Comparison of ENCODE assay signal across 24 cellular contexts in genomic region chr6:24708612-24709011, GRCh38. TPM values are rescaled to one million over a fixed set of nuclear protein-coding genes. Genes with fewer than 3 reads are reported as not detected.
DNase-seq lines count a peak whose midpoint lies in the region; ATAC-seq, FAIRE-seq and TF ChIP-seq lines count a peak whose summit lies in the region.
"Had no signal": no experiment of that assay in that cellular context is flagged by ENCODE, and none has a peak within 500 bp of the region (broad histone marks: within the 10 kb centered on the region; RNA-seq: fewer than 3 reads in every experiment).

No MANE protein-coding gene starts in this region.

- no peaks in the 10 kb centered on the region for H3K9me3 ChIP-seq in K562 (replicated peaks; ENCODE audit: control insufficient read depth, insufficient read depth, low read depth, low read length)
- no peaks in the 10 kb centered on the region for H3K9me3 ChIP-seq in right cardiac atrium (ENCODE audit: control insufficient read depth, low read length)
- H3K9me3 ChIP-seq: BLaER1 treated with 17β-estradiol and CSF1 and Interleukin-3, amounts not matched to agents 10 nM and 100 nM; SJCRH30 had no signal

- DNase-seq in activated T-cell treated with anti-CD3 and anti-CD28 coated beads, Interleukin-2, amount 50 U/mL, for 24 hours, result no peak
- DNase-seq in activated T-cell treated with anti-CD3 and anti-CD28 coated beads, Interleukin-2, amount 50 U/mL, for 48 hours, result no peak
- DNase-seq in stimulated activated naive CD8-positive, alpha-beta T cell treated with anti-CD3 and anti-CD28 coated beads, Interleukin-15, Interleukin-2, amounts not matched to agents 100 U/mL and 50 U/mL, for 24 hours, result no peak
- DNase-seq in K562 (ENCODE audit: extremely low read depth in 1 of 4, low spot score in 3 of 4), result no peak
- DNase-seq in stimulated activated naive B cell treated with anti-CD40 and anti-IgM and Interleukin-4, amounts not matched to agents 10 μg/mL and 1 μg/mL and 100 μg/mL, for 72 hours, result no peak
- no peak for DNase-seq in right cardiac atrium
- DNase-seq: DMS79, Kasumi-1, MM.1S, NCI-H1092, NCI-H1436 treated with DMSO at 0.1 percent for 48 hours, NCI-H2029, NCI-H345, NCI-H526, PC-3, SJCRH30 had no signal

- no peaks in the 10 kb centered on the region; the same call in 1 of the 2 replicates for H4K20me1 ChIP-seq in K562 (replicated peaks; ENCODE audit: control insufficient read depth, insufficient read depth, low read length)

- CTCF ChIA-PET in K562 (lab: Yijun Ruan, JAX; ENCODE audit: low intra/inter-chr PET ratio), result no interaction called here

- H3K9ac ChIP-seq in K562 (ENCODE audit: insufficient read depth in 1 of 2, low read depth in 2 of 2, low read length in 2 of 2), result no peak overlapping the region
- H3K9ac ChIP-seq: BLaER1 treated with 17β-estradiol and CSF1 and Interleukin-3, amounts not matched to agents 10 nM and 100 nM had no signal

- in situ Hi-C loops in K562 (cut with MboI), result no loop called here

- H3K79me2 ChIP-seq in K562 (ENCODE audit: control insufficient read depth, insufficient read depth, low read length), result peaks cover 35% of the 10 kb centered on the region

- peak overlapping the region; percentile 81 for H3K27ac Mint-ChIP-seq in activated T-cell treated with anti-CD3 and anti-CD28 coated beads, Interleukin-2, amount 50 U/mL, for 24 hours
- H3K27ac Mint-ChIP-seq in stimulated activated naive CD8-positive, alpha-beta T cell treated with anti-CD3 and anti-CD28 coated beads, Interleukin-15, Interleukin-2, amounts not matched to agents 100 ng/mL and 50 ng/mL, for 24 hours, result peak overlapping the region; percentile 49
- H3K27ac Mint-ChIP-seq in stimulated activated naive B cell treated with anti-CD40 and anti-IgM and Interleukin-4, amounts not matched to agents 10 μg/mL and 1 μg/mL and 100 μg/mL, for 72 hours, result peak overlapping the region; percentile 14

- peaks cover 58% of the 10 kb centered on the region for H3K4me1 Mint-ChIP-seq in activated T-cell treated with anti-CD3 and anti-CD28 coated beads, Interleukin-2, amount 50 U/mL, for 24 hours (ENCODE audit: low read depth)
- H3K4me1 Mint-ChIP-seq in stimulated activated naive CD8-positive, alpha-beta T cell treated with anti-CD3 and anti-CD28 coated beads, Interleukin-15, Interleukin-2, amounts not matched to agents 100 ng/mL and 50 ng/mL, for 24 hours (ENCODE audit: low read depth), result peaks cover 48% of the 10 kb centered on the region
- H3K4me1 Mint-ChIP-seq in stimulated activated naive B cell treated with anti-CD40 and anti-IgM and Interleukin-4, amounts not matched to agents 10 μg/mL and 1 μg/mL and 100 μg/mL, for 72 hours, result peaks cover 18 to 42% of the 10 kb centered on the region in 2 donors

- H3K4me1 ChIP-seq in K562 (replicated peaks in 1 of 2; ENCODE audit: control insufficient read depth in 2 of 2, insufficient read depth in 2 of 2, low read length in 2 of 2), result no peaks in the 10 kb centered on the region
- no peaks in the 10 kb centered on the region for H3K4me1 ChIP-seq in right cardiac atrium (ENCODE audit: control insufficient read depth, insufficient read depth, low read length)
- H3K4me1 ChIP-seq: SJCRH30 had no signal

- intact Hi-C loops in K562 (cut with micrococcal nuclease) (no loop called here), right cardiac atrium (cut with DNase I) (no loop called here)

- no peaks in the 10 kb centered on the region for H3K27me3 Mint-ChIP-seq in activated T-cell treated with anti-CD3 and anti-CD28 coated beads, Interleukin-2, amount 50 U/mL, for 24 hours
- no peaks in the 10 kb centered on the region for H3K27me3 Mint-ChIP-seq in stimulated activated naive CD8-positive, alpha-beta T cell treated with anti-CD3 and anti-CD28 coated beads, Interleukin-15, Interleukin-2, amounts not matched to agents 100 ng/mL and 50 ng/mL, for 24 hours
- no peaks in the 10 kb centered on the region for H3K27me3 Mint-ChIP-seq in stimulated activated naive B cell treated with anti-CD40 and anti-IgM and Interleukin-4, amounts not matched to agents 10 μg/mL and 1 μg/mL and 100 μg/mL, for 72 hours
- H3K27me3 Mint-ChIP-seq: IgD-negative memory B cell had no signal

- H3K27ac ChIP-seq in K562 (ENCODE audit: extremely low read depth, low read depth, low read length) (no peak overlapping the region), right cardiac atrium (ENCODE audit: low read length) (no peak overlapping the region)
- H3K27ac ChIP-seq: BLaER1 treated with 17β-estradiol and CSF1 and Interleukin-3, amounts not matched to agents 10 nM and 100 nM; RWPE1; SJCRH30 had no signal

- BruUV-seq in K562 (replicated peaks; lab: Mats Ljungman, UMichigan), result no TSS peak

- H3K4me3 ChIP-seq in K562 (no peak overlapping the region), right cardiac atrium (ENCODE audit: low read length) (no peak overlapping the region)
- H3K4me3 ChIP-seq: BLaER1 treated with 17β-estradiol and CSF1 and Interleukin-3, amounts not matched to agents 10 nM and 100 nM; SJCRH30 had no signal

- POLR2A ChIA-PET in K562 (lab: Yijun Ruan, JAX), result interaction anchor here (0.6 to 2.6 kb wide), 4 partner anchors 9 to 13 kb away, joined by 3 to 45 read pairs (median 3); partner anchors contain the start of gene C6orf62

- H2AFZ ChIP-seq in K562 (ENCODE audit: low read depth, low read length), result no peak overlapping the region

- 74% methylated on average over 3 of the region's 3 CpGs for WGBS in K562 (ENCODE audit: insufficient coverage, low coverage, missing lambda C conversion rate)
- 80% methylated on average over 3 of the region's 3 CpGs for WGBS in right cardiac atrium

- no peak for TF ChIP-seq RAD21 in K562 (CRISPR knock-in tag; conservative IDR thresholded peaks at IDR 0.05 in 1 of 2, IDR thresholded peaks at IDR 0.05 in 1 of 2)

- no peak for ATAC-seq in stimulated activated naive CD8-positive, alpha-beta T cell treated with anti-CD3 and anti-CD28 coated beads, Interleukin-15, Interleukin-2, amounts not matched to agents 100 U/mL and 50 U/mL, for 24 hours
- no peak for ATAC-seq in K562
- no peak for ATAC-seq in stimulated activated naive B cell treated with anti-CD40 and anti-IgM and Interleukin-4, amounts not matched to agents 10 μg/mL and 1 μg/mL and 100 μg/mL, for 72 hours (replicated peaks)
- ATAC-seq in GM18867 (IDR thresholded peaks at IDR 0.05; ENCODE audit: unreplicated experiment), result no peak
- no peak for ATAC-seq in right cardiac atrium
- ATAC-seq: HCT116, PC-3 had no signal

- no peak for TF ChIP-seq CTCF in K562 (IDR thresholded peaks at IDR 0.05 in 2 of 3, conservative IDR thresholded peaks at IDR 0.05 in 1 of 3; ENCODE audit: insufficient read depth in 2 of 3, low read depth in 1 of 3, low read length in 3 of 3)

- no peaks in the 10 kb centered on the region for H3K9me1 ChIP-seq in K562 (ENCODE audit: control insufficient read depth, insufficient read depth, low read length)

- H3K36me3 Mint-ChIP-seq in activated T-cell treated with anti-CD3 and anti-CD28 coated beads, Interleukin-2, amount 50 U/mL, for 24 hours (ENCODE audit: low read depth), result peaks cover 97% of the 10 kb centered on the region
- peaks cover 89% of the 10 kb centered on the region for H3K36me3 Mint-ChIP-seq in stimulated activated naive CD8-positive, alpha-beta T cell treated with anti-CD3 and anti-CD28 coated beads, Interleukin-15, Interleukin-2, amounts not matched to agents 100 ng/mL and 50 ng/mL, for 24 hours (ENCODE audit: low read depth)
- peaks cover 46 to 58% of the 10 kb centered on the region in 2 donors for H3K36me3 Mint-ChIP-seq in stimulated activated naive B cell treated with anti-CD40 and anti-IgM and Interleukin-4, amounts not matched to agents 10 μg/mL and 1 μg/mL and 100 μg/mL, for 72 hours
- H3K36me3 Mint-ChIP-seq: IgD-negative memory B cell had no signal

- no peak for TF ChIP-seq POLR2A in K562 (conservative IDR thresholded peaks at IDR 0.05)

- no peak overlapping the region for H3K4me3 Mint-ChIP-seq in activated T-cell treated with anti-CD3 and anti-CD28 coated beads, Interleukin-2, amount 50 U/mL, for 24 hours
- H3K4me3 Mint-ChIP-seq in stimulated activated naive CD8-positive, alpha-beta T cell treated with anti-CD3 and anti-CD28 coated beads, Interleukin-15, Interleukin-2, amounts not matched to agents 100 ng/mL and 50 ng/mL, for 24 hours, result no peak overlapping the region
- H3K4me3 Mint-ChIP-seq in stimulated activated naive B cell treated with anti-CD40 and anti-IgM and Interleukin-4, amounts not matched to agents 10 μg/mL and 1 μg/mL and 100 μg/mL, for 72 hours, result no peak overlapping the region

- H3K27me3 ChIP-seq in K562 (ENCODE audit: control insufficient read depth in 2 of 2, insufficient read depth in 2 of 2, low read length in 2 of 2), result no peaks in the 10 kb centered on the region
- no peaks in the 10 kb centered on the region for H3K27me3 ChIP-seq in right cardiac atrium (ENCODE audit: control insufficient read depth, insufficient read depth)
- H3K27me3 ChIP-seq: BLaER1 treated with 17β-estradiol and CSF1 and Interleukin-3, amounts not matched to agents 10 nM and 100 nM; SJCRH30 had no signal

- H3K36me3 ChIP-seq in K562 (ENCODE audit: control insufficient read depth, insufficient read depth, low read length), result peaks cover 99% of the 10 kb centered on the region

- no peak for FAIRE-seq in K562 (lab: Jason Lieb, UNC)
- FAIRE-seq: A204.1, HTR-8/SVneo had no signal

- TF ChIP-seq EP300 in K562 (IDR thresholded peaks at IDR 0.05; ENCODE audit: low read length), result no peak

- no peak overlapping the region for H3K4me2 ChIP-seq in K562 (ENCODE audit: insufficient read depth, low read length)
- H3K4me2 ChIP-seq: BLaER1 treated with 17β-estradiol and CSF1 and Interleukin-3, amounts not matched to agents 10 nM and 100 nM had no signal

- no peaks in the 10 kb centered on the region for H3K9me3 Mint-ChIP-seq in activated T-cell treated with anti-CD3 and anti-CD28 coated beads, Interleukin-2, amount 50 U/mL, for 24 hours
- no peaks in the 10 kb centered on the region for H3K9me3 Mint-ChIP-seq in stimulated activated naive CD8-positive, alpha-beta T cell treated with anti-CD3 and anti-CD28 coated beads, Interleukin-15, Interleukin-2, amounts not matched to agents 100 ng/mL and 50 ng/mL, for 24 hours
- no peaks in the 10 kb centered on the region for H3K9me3 Mint-ChIP-seq in stimulated activated naive B cell treated with anti-CD40 and anti-IgM and Interleukin-4, amounts not matched to agents 10 μg/mL and 1 μg/mL and 100 μg/mL, for 72 hours
- H3K9me3 Mint-ChIP-seq: IgD-negative memory B cell had no signal

RNA-seq across cellular contexts. Expression of gene C6orf62, which starts 10.3 kb away (rescaled TPM):
- 43.5 and 83.8 TPM in 2 replicates for total RNA-seq in K562 (2011; cell fraction: chromatin; rRNA removed; ENCODE audit: low replicate concordance)
- 36.7 and 38.0 TPM in 2 replicates for total RNA-seq in K562 (2011; cell fraction: nucleolus; rRNA removed)
- total RNA-seq in K562 (2011; cell fraction: nucleoplasm; rRNA removed), result 66.0 and 93.1 TPM in 2 replicates
- total RNA-seq in K562 (2014; rRNA removed) (48.5 and 52.9 TPM in 2 replicates), K562 (2014; rRNA removed; fragmentation: Illumina TruSeq; extraction: Trizol) (110 and 124 TPM in 2 replicates), K562 (2015; rRNA removed; fragmentation: Illumina TruSeq; extraction: Trizol) (111 and 113 TPM in 2 replicates), K562 (2021) (113 and 117 TPM in 2 replicates), right cardiac atrium (10 to 100 TPM; 52.2 to 66.5 (median 56.4) TPM)
- polyA plus RNA-seq in K562 (2011; rRNA removed) (76.7 and 105 TPM in 2 replicates), K562 (2014; fragmentation: Illumina TruSeq; extraction: Trizol) (86.2 and 111 TPM in 2 replicates), K562 (2014; fragmentation: Nextera tagmentation; extraction: Ambion mirVana) (100 to 1,000 TPM; 355 to 579 TPM), K562 (2014; rRNA removed) (56.8 and 65.6 TPM in 2 replicates), right cardiac atrium (31.9 TPM)
- 37.7 and 38.4 TPM in 2 replicates for polyA plus RNA-seq in K562 (2011; cell fraction: cytosol; rRNA removed)
- polyA plus RNA-seq in K562 (2011; cell fraction: nucleus; rRNA removed), result 55.2 and 65.3 TPM in 2 replicates
- polyA plus RNA-seq in K562 (2012), result 55.2 and 66.1 TPM in 2 replicates
- 117 and 150 TPM in 2 replicates for polyA minus RNA-seq in K562 (2011; rRNA and poly(A)+ RNA removed)
- 41.9 and 92.5 TPM in 2 replicates for polyA minus RNA-seq in K562 (2011; cell fraction: cytosol; rRNA and poly(A)+ RNA removed)
- polyA minus RNA-seq in K562 (2011; cell fraction: nucleus; rRNA and poly(A)+ RNA removed), result 37.2 and 54.4 TPM in 2 replicates

RNA-seq across cellular contexts. Expression of gene ACOT13, which starts 41.7 kb away (rescaled TPM):
- total RNA-seq in K562 (2011; cell fraction: chromatin; rRNA removed; ENCODE audit: low replicate concordance), result 4.4 and 16.0 TPM in 2 replicates
- 4.3 TPM in 2 replicates for total RNA-seq in K562 (2011; cell fraction: nucleolus; rRNA removed)
- total RNA-seq in K562 (2011; cell fraction: nucleoplasm; rRNA removed), result 6.1 and 11.8 TPM in 2 replicates
- 14.1 and 20.9 TPM in 2 replicates for total RNA-seq in K562 (2014; rRNA removed)
- 65.7 and 75.7 TPM in 2 replicates for total RNA-seq in K562 (2014; rRNA removed; fragmentation: Illumina TruSeq; extraction: Trizol)
- total RNA-seq in K562 (2015; rRNA removed; fragmentation: Illumina TruSeq; extraction: Trizol), result 46.3 and 49.2 TPM in 2 replicates
- 57.9 and 58.1 TPM in 2 replicates for total RNA-seq in K562 (2021)
- 99.7 and 129 TPM in 2 replicates for polyA plus RNA-seq in K562 (2011; rRNA removed)
- 24.7 and 40.8 TPM in 2 replicates for polyA plus RNA-seq in K562 (2011; cell fraction: cytosol; rRNA removed)
- polyA plus RNA-seq in K562 (2011; cell fraction: nucleus; rRNA removed), result 11.4 and 19.8 TPM in 2 replicates
- polyA plus RNA-seq in K562 (2012), result 54.7 and 56.0 TPM in 2 replicates
- 72.2 and 82.8 TPM in 2 replicates for polyA plus RNA-seq in K562 (2014; fragmentation: Illumina TruSeq; extraction: Trizol)
- 100 to 1,000 TPM; 106 to 127 TPM for polyA plus RNA-seq in K562 (2014; fragmentation: Nextera tagmentation; extraction: Ambion mirVana)
- 37.6 and 40.4 TPM in 2 replicates for polyA plus RNA-seq in K562 (2014; rRNA removed)
- polyA minus RNA-seq in K562 (2011; rRNA and poly(A)+ RNA removed), result 48.9 and 54.5 TPM in 2 replicates
- 13.7 and 18.1 TPM in 2 replicates for polyA minus RNA-seq in K562 (2011; cell fraction: cytosol; rRNA and poly(A)+ RNA removed)
- 3.6 and 6.2 TPM in 2 replicates for polyA minus RNA-seq in K562 (2011; cell fraction: nucleus; rRNA and poly(A)+ RNA removed)
- 10 to 100 TPM; 63.7 to 92.1 (median 77.6) TPM for total RNA-seq in right cardiac atrium
- 87.4 TPM for polyA plus RNA-seq in right cardiac atrium

RNA-seq across cellular contexts. Expression of gene TDP2, which starts 41.9 kb away (rescaled TPM):
- total RNA-seq in K562 (2011; cell fraction: chromatin; rRNA removed; ENCODE audit: low replicate concordance), result 36.5 and 52.5 TPM in 2 replicates
- total RNA-seq in K562 (2011; cell fraction: nucleolus; rRNA removed), result 30.2 and 34.3 TPM in 2 replicates
- 41.6 and 42.5 TPM in 2 replicates for total RNA-seq in K562 (2011; cell fraction: nucleoplasm; rRNA removed)
- total RNA-seq in K562 (2014; rRNA removed) (29.0 and 46.5 TPM in 2 replicates), K562 (2014; rRNA removed; fragmentation: Illumina TruSeq; extraction: Trizol) (31.8 and 32.9 TPM in 2 replicates), K562 (2015; rRNA removed; fragmentation: Illumina TruSeq; extraction: Trizol) (27.3 and 28.6 TPM in 2 replicates), K562 (2021) (37.9 and 38.2 TPM in 2 replicates), right cardiac atrium (10 to 100 TPM; 42.4 to 45.4 (median 44.2) TPM)
- polyA plus RNA-seq in K562 (2011; rRNA removed) (41.3 and 60.1 TPM in 2 replicates), K562 (2014; fragmentation: Illumina TruSeq; extraction: Trizol) (53.6 and 56.8 TPM in 2 replicates), K562 (2014; fragmentation: Nextera tagmentation; extraction: Ambion mirVana) (10 to 100 TPM; 27.7 to 28.7 TPM), K562 (2014; rRNA removed) (53.0 and 56.5 TPM in 2 replicates), right cardiac atrium (30.2 TPM)
- polyA plus RNA-seq in K562 (2011; cell fraction: cytosol; rRNA removed), result 10.1 and 18.1 TPM in 2 replicates
- 28.7 and 29.2 TPM in 2 replicates for polyA plus RNA-seq in K562 (2011; cell fraction: nucleus; rRNA removed)
- 43.5 and 47.6 TPM in 2 replicates for polyA plus RNA-seq in K562 (2012)
- 29.1 and 37.8 TPM in 2 replicates for polyA minus RNA-seq in K562 (2011; rRNA and poly(A)+ RNA removed)
- 12.4 and 13.6 TPM in 2 replicates for polyA minus RNA-seq in K562 (2011; cell fraction: cytosol; rRNA and poly(A)+ RNA removed)
- 31.9 and 71.3 TPM in 2 replicates for polyA minus RNA-seq in K562 (2011; cell fraction: nucleus; rRNA and poly(A)+ RNA removed)

Comparison
In these comparisons a context has a peak if more than half of its experiments do, and no peak if none do; other contexts are left out.
1. H3K27ac Mint-ChIP-seq: peak in every context shown above with its lines; median percentile 81 in activated T-cell treated with anti-CD3 and anti-CD28 coated beads, Interleukin-2, amount 50 U/mL, for 24 hours; 49 in stimulated activated naive CD8-positive, alpha-beta T cell treated with anti-CD3 and anti-CD28 coated beads, Interleukin-15, Interleukin-2, amounts not matched to agents 100 ng/mL and 50 ng/mL, for 24 hours; 14 in stimulated activated naive B cell treated with anti-CD40 and anti-IgM and Interleukin-4, amounts not matched to agents 10 μg/mL and 1 μg/mL and 100 μg/mL, for 72 hours.